ENCODE assay signal across 8 cellular contexts in the genomic region with DNA sequence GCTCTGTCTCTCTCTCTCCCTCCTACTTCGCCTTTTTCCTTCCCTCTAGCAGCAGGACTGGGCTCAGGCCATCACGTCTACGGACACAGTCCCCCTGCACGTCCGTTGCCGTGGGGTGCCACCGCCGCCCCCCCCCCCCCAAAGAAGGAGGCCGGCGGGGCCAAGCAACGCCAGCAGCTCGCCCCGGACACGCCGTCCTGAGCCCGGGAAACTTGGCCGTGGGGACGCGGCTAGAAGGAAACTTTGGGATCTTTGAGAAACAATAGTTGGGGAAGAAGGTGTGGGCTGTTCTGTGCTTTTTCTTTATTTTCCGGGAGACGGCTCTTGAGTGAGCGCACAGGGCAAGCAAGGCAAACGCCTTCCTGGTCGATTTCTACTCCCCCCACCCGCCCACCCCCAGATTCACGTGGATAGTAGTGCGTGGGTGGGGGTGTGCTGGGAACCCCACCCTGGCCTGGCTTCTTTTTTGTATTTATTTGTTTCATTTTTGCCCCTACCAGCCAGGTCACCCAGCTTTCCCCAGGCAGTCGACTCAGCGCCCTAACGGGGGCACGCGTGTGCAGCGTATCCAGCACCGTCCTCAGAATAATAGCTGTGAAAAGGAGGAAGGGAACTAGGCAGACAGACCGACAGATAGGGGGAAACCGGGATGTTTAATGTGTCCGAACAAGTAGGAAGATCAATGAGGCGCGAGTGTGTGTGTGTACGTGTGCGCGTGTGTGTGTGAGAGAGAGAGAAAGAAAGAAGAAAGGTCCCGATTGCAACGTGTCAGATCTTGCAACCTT. TPM values are rescaled to one million over a fixed set of nuclear protein-coding genes. Genes with fewer than 3 reads are reported as not detected.
DNase-seq lines count a peak whose midpoint lies in the region; ATAC-seq and TF ChIP-seq lines count a peak whose summit lies in the region.

No MANE protein-coding gene starts in this region.

- no peaks in the 10 kb centered on the region for H3K9me3 ChIP-seq in HUES48 (ENCODE audit: control insufficient read depth, insufficient read depth, low read length)
- no peaks in the 10 kb centered on the region for H3K9me3 ChIP-seq in endodermal cell (ENCODE audit: control insufficient read depth, low read length)
- H3K9me3 ChIP-seq in mononuclear cell (ENCODE audit: low read depth, low read length): no peaks in the 10 kb centered on the region
- no peaks in the 10 kb centered on the region for H3K9me3 ChIP-seq in thyroid gland

- H3K9ac ChIP-seq in HUES48 (ENCODE audit: low read depth, low read length) (no peak overlapping the region), endodermal cell (ENCODE audit: extremely low read depth, low read length, poor library complexity, severe bottlenecking) (peak overlapping the region; percentile 66)

- no peak for ATAC-seq in GM21723 (IDR thresholded peaks at IDR 0.05; ENCODE audit: unreplicated experiment)

- intact Hi-C loops in thyroid gland (cut with DNase I): loop anchor here (5.0 kb wide), 1 partner anchor 67 kb away; no protein-coding TSS in a partner anchor

- H3K9me3 Mint-ChIP-seq in endodermal cell: no peaks in the 10 kb centered on the region

- no peak for TF ChIP-seq POLR2A in thyroid gland (IDR thresholded peaks at IDR 0.05)

- H3K36me3 Mint-ChIP-seq in endodermal cell (ENCODE audit: low read depth): peaks cover 3% of the 10 kb centered on the region

- H3K36me3 ChIP-seq in HUES48 (ENCODE audit: control insufficient read depth, insufficient read depth, low read length): no peaks in the 10 kb centered on the region
- no peaks in the 10 kb centered on the region for H3K36me3 ChIP-seq in endodermal cell (ENCODE audit: control insufficient read depth, insufficient read depth, low read length)
- H3K36me3 ChIP-seq in thyroid gland: no peaks in the 10 kb centered on the region

- no peak overlapping the region for H3K27ac ChIP-seq in HUES48 (ENCODE audit: low read depth, low read length)
- H3K27ac ChIP-seq in endodermal cell (ENCODE audit: low read depth, low read length): peak overlapping the region; percentile 49
- peak overlapping the region in 2 of 3 donors; percentile 65 to 87 for H3K27ac ChIP-seq in thyroid gland

- H3K4me1 ChIP-seq in HUES48 (ENCODE audit: control insufficient read depth, insufficient read depth, low read length): peaks cover 25% of the 10 kb centered on the region
- peaks cover 8% of the 10 kb centered on the region for H3K4me1 ChIP-seq in endodermal cell (ENCODE audit: control insufficient read depth, insufficient read depth, low read length)
- H3K4me1 ChIP-seq in mononuclear cell (ENCODE audit: insufficient read depth, low read length): peaks cover 36% of the 10 kb centered on the region
- peaks cover 6 to 11% of the 10 kb centered on the region in 2 donors for H3K4me1 ChIP-seq in thyroid gland

- DNase-seq in Caki2 (ENCODE audit: low read depth) (peak; percentile 62), endodermal cell (peak; percentile 70), thyroid gland (peak; percentile 17 to 31), T1000 (lab: John Stamatoyannopoulos, UW) (no peak)
- DNase-seq in activated CD4-positive, alpha-beta T cell treated with anti-CD3 and anti-CD28 coated beads for 4 hours: peak; percentile 23 to 27

- peak overlapping the region; percentile 90 for H3K27ac Mint-ChIP-seq in endodermal cell

- H3K27me3 ChIP-seq in HUES48 (ENCODE audit: control insufficient read depth, insufficient read depth, low read length): peaks cover 91% of the 10 kb centered on the region
- peaks cover 42% of the 10 kb centered on the region for H3K27me3 ChIP-seq in endodermal cell (ENCODE audit: control insufficient read depth, insufficient read depth, low read length, poor library complexity, severe bottlenecking)
- H3K27me3 ChIP-seq in mononuclear cell (ENCODE audit: insufficient read depth, low read length): peaks cover 3% of the 10 kb centered on the region
- H3K27me3 ChIP-seq in thyroid gland: no peaks in the 10 kb centered on the region

- H3K4me3 Mint-ChIP-seq in endodermal cell: peak overlapping the region; percentile 84

- peaks cover 34% of the 10 kb centered on the region for H3K4me1 Mint-ChIP-seq in endodermal cell

- WGBS in endodermal cell (ENCODE audit: insufficient coverage in 1 of 2, insufficient read length in 1 of 2), 2 experiments: 1 to 2% methylated on average over 16 to 35 of the region's 44 CpGs
- WGBS in thyroid gland, 2 donors: 0 to 1% methylated on average over 38 to 43 of the region's 44 CpGs

- TF ChIP-seq CTCF in endodermal cell (conservative IDR thresholded peaks at IDR 0.05) (no peak), thyroid gland (IDR thresholded peaks at IDR 0.05) (no peak)

- in situ Hi-C loops in Caki2 (cut with HindIII; ENCODE audit: low pct_unique_long_range_greater_than_20kb, low sequenced_read_pairs): no loop called here

- peak overlapping the region; percentile 73 for H3K4me3 ChIP-seq in HUES48 (ENCODE audit: low read depth, low read length)
- peak overlapping the region; percentile 94 for H3K4me3 ChIP-seq in endodermal cell (ENCODE audit: low read length)
- peak overlapping the region; percentile 62 for H3K4me3 ChIP-seq in mononuclear cell (ENCODE audit: low read length)
- peak overlapping the region in 2 of 3 donors; percentile 62 to 76 for H3K4me3 ChIP-seq in thyroid gland (replicated peaks in 1 of 3)

- H3K27me3 Mint-ChIP-seq in endodermal cell (ENCODE audit: insufficient read depth): peaks cover 67% of the 10 kb centered on the region

RNA-seq across cellular contexts. Expression of a gene that starts 1.4 kb away (rescaled TPM):
- 20.6 and 31.8 TPM in 2 replicates for total RNA-seq in Caki2 (2014; rRNA removed; shearing (Covaris generic); ENCODE audit: low replicate concordance)
- total RNA-seq in endodermal cell: 10 to 100 TPM; 31.3 to 55.4 TPM
- polyA plus RNA-seq in endodermal cell (2013, experiment 1 of 2): 38.6 TPM
- polyA plus RNA-seq in endodermal cell (2013, experiment 2 of 2): 30.7 TPM
- 75.7 TPM for total RNA-seq in mononuclear cell
- 100 to 1,000 TPM in 1 of 4 donors, 10 to 100 TPM in 3; 51.2 to 136 (median 59.6) TPM for total RNA-seq in thyroid gland
